In genomic region chr1:233268389-233269022, GRCh38 we compare ENCODE assay signal across 16 cellular contexts. TPM values are rescaled to one million over a fixed set of nuclear protein-coding genes. Genes with fewer than 3 reads are reported as not detected.
DNase-seq lines count a peak whose midpoint lies in the region; ATAC-seq and TF ChIP-seq lines count a peak whose summit lies in the region.
"Had no signal": no experiment of that assay in that cellular context is flagged by ENCODE, and none has a peak within 500 bp of the region (broad histone marks: within the 10 kb centered on the region; RNA-seq: fewer than 3 reads in every experiment).

No MANE protein-coding gene starts in this region.

- H3K4me3 ChIP-seq in GM23338: no peak overlapping the region
- H3K4me3 ChIP-seq in mesenchymal stem cell (ENCODE audit: insufficient read depth in 1 of 2, low read depth in 1 of 2, low read length in 2 of 2): no peak overlapping the region
- H3K4me3 ChIP-seq: BLaER1 treated with 17β-estradiol and CSF1 and Interleukin-3, amounts not matched to agents 10 nM and 100 nM had no signal

- no peak overlapping the region for H3K27ac Mint-ChIP-seq in activated CD4-positive, alpha-beta T cell treated with anti-CD3 and anti-CD28 coated beads for 36 hours
- H3K27ac Mint-ChIP-seq in GM23338: no peak overlapping the region
- H3K27ac Mint-ChIP-seq in activated T-helper 17 cell treated with anti-CD3 and anti-CD28 coated beads, Interleukin-2, amount 50 U/mL, for 72 hours: peak overlapping the region; percentile 25

- CTCF ChIA-PET in activated CD4-positive, alpha-beta T cell treated with anti-CD3 and anti-CD28 coated beads for 36 hours (lab: Charles Lee): no interaction called here

- peaks cover 29% of the 10 kb centered on the region for H3K4me1 Mint-ChIP-seq in activated CD4-positive, alpha-beta T cell treated with anti-CD3 and anti-CD28 coated beads for 36 hours
- H3K4me1 Mint-ChIP-seq in GM23338: peaks cover 19% of the 10 kb centered on the region
- peaks cover 13% of the 10 kb centered on the region for H3K4me1 Mint-ChIP-seq in activated T-helper 17 cell treated with anti-CD3 and anti-CD28 coated beads, Interleukin-2, amount 50 U/mL, for 72 hours

- H2BK5ac ChIP-seq in mesenchymal stem cell (ENCODE audit: low read depth, low read length, poor library complexity, severe bottlenecking): no peak overlapping the region

- peaks cover 99% of the 10 kb centered on the region for H3K79me2 ChIP-seq in GM23338 (replicated peaks; ENCODE audit: insufficient read depth)

- H4K8ac ChIP-seq in mesenchymal stem cell (ENCODE audit: low read length): no peak overlapping the region

- TF ChIP-seq CTCF in GM23338 (conservative IDR thresholded peaks at IDR 0.05; ENCODE audit: low read depth in 2 of 2): no peak

- H2AFZ ChIP-seq in GM23338 (no peak overlapping the region), mesenchymal stem cell (ENCODE audit: low read depth, low read length) (no peak overlapping the region)

- H3K9me3 Mint-ChIP-seq in activated CD4-positive, alpha-beta T cell treated with anti-CD3 and anti-CD28 coated beads for 36 hours (ENCODE audit: low read depth): no peaks in the 10 kb centered on the region
- H3K9me3 Mint-ChIP-seq in GM23338: no peaks in the 10 kb centered on the region
- no peaks in the 10 kb centered on the region for H3K9me3 Mint-ChIP-seq in activated T-helper 17 cell treated with anti-CD3 and anti-CD28 coated beads, Interleukin-2, amount 50 U/mL, for 72 hours

- DNase-seq in activated CD4-positive, alpha-beta T cell treated with anti-CD3 and anti-CD28 coated beads for 36 hours: peak; percentile 23
- DNase-seq in activated CD4-positive, alpha-beta T cell treated with anti-CD3 and anti-CD28 coated beads, Interleukin-2, amount 50 U/mL, for 1 hour: no peak
- DNase-seq in GM23338 (ENCODE audit: low spot score) (no peak), Ammon's horn (ENCODE audit: low spot score) (no peak), mesenchymal stem cell (no peak)
- DNase-seq: 8988T, Karpas-422, MM.1S, NCI-H187 treated with DMSO at 0.1 percent for 48 hours, NCI-H2171, NCI-H446 treated with DMSO at 0.1 percent for 48 hours, NCI-H748 treated with DMSO at 0.1 percent for 48 hours had no signal

- H2BK120ac ChIP-seq in mesenchymal stem cell (ENCODE audit: low read depth, low read length): no peak overlapping the region

- peak; percentile 75 for ATAC-seq in activated CD4-positive, alpha-beta T cell treated with anti-CD3 and anti-CD28 coated beads for 36 hours
- ATAC-seq in GM18870 (IDR thresholded peaks at IDR 0.05; ENCODE audit: unreplicated experiment) (peak; percentile 64), GM23338 (no peak), GM18909 (IDR thresholded peaks at IDR 0.05; ENCODE audit: poor library complexity, unreplicated experiment) (no peak)
- peak; percentile 77 for ATAC-seq in activated T-helper 17 cell treated with anti-CD3 and anti-CD28 coated beads, Interleukin-2, amount 50 U/mL, for 72 hours (replicated peaks)

- H3K4ac ChIP-seq in mesenchymal stem cell (ENCODE audit: low read depth in 1 of 2, low read length in 2 of 2): no peak overlapping the region

- H3K9me3 ChIP-seq in mesenchymal stem cell (ENCODE audit: control insufficient read depth, low read length): no peaks in the 10 kb centered on the region

- no peak overlapping the region for H2BK15ac ChIP-seq in mesenchymal stem cell (ENCODE audit: low read depth, poor library complexity, severe bottlenecking)

- H3K18ac ChIP-seq in mesenchymal stem cell (ENCODE audit: low read depth in 1 of 2, low read length in 2 of 2): no peak overlapping the region

- POLR2A ChIA-PET in activated CD4-positive, alpha-beta T cell treated with anti-CD3 and anti-CD28 coated beads for 36 hours (lab: Charles Lee): no interaction called here

- peaks cover 55% of the 10 kb centered on the region for H4K20me1 ChIP-seq in GM23338 (replicated peaks; ENCODE audit: insufficient read depth)
- H4K20me1 ChIP-seq: BLaER1 treated with 17β-estradiol and CSF1 and Interleukin-3, amounts not matched to agents 10 nM and 100 nM had no signal

- no peaks in the 10 kb centered on the region for H3K9me2 ChIP-seq in GM23338 (ENCODE audit: insufficient read depth)

- no peak overlapping the region for H3K9ac ChIP-seq in mesenchymal stem cell (ENCODE audit: low read length)
- H3K9ac ChIP-seq: BLaER1 treated with 17β-estradiol and CSF1 and Interleukin-3, amounts not matched to agents 10 nM and 100 nM had no signal

- no peak overlapping the region for H3K14ac ChIP-seq in mesenchymal stem cell (ENCODE audit: low read length in 2 of 2)

- peaks cover 7% of the 10 kb centered on the region; the same call in 1 of the 2 replicates for H3K36me3 ChIP-seq in GM23338 (ENCODE audit: insufficient read depth)
- H3K36me3 ChIP-seq in mesenchymal stem cell (ENCODE audit: control insufficient read depth in 1 of 2, insufficient read depth in 2 of 2, low read depth in 1 of 2, low read length in 2 of 2): peaks cover 0 to 7% of the 10 kb centered on the region in 2 experiments

- no peak overlapping the region for H3K4me2 ChIP-seq in GM23338
- no peak overlapping the region for H3K4me2 ChIP-seq in mesenchymal stem cell (ENCODE audit: low read length, poor library complexity, severe bottlenecking)

- H4K91ac ChIP-seq in mesenchymal stem cell (ENCODE audit: low read length): no peak overlapping the region

- intact Hi-C loops in activated CD4-positive, alpha-beta T cell treated with anti-CD3 and anti-CD28 coated beads for 36 hours (cut with DNase I, micrococcal nuclease): no loop called here

- no peak overlapping the region for H3K4me3 Mint-ChIP-seq in activated CD4-positive, alpha-beta T cell treated with anti-CD3 and anti-CD28 coated beads for 36 hours
- no peak overlapping the region for H3K4me3 Mint-ChIP-seq in GM23338
- no peak overlapping the region for H3K4me3 Mint-ChIP-seq in activated T-helper 17 cell treated with anti-CD3 and anti-CD28 coated beads, Interleukin-2, amount 50 U/mL, for 72 hours

- peaks cover 5% of the 10 kb centered on the region; the same call in 1 of the 2 replicates for H3K4me1 ChIP-seq in GM23338 (ENCODE audit: insufficient read depth)
- peaks cover 6% of the 10 kb centered on the region for H3K4me1 ChIP-seq in mesenchymal stem cell (ENCODE audit: control insufficient read depth, insufficient read depth, low read depth, low read length)

- no peak overlapping the region for H3K23ac ChIP-seq in mesenchymal stem cell (ENCODE audit: low read length in 2 of 2)

- no peak overlapping the region for H2BK12ac ChIP-seq in mesenchymal stem cell (ENCODE audit: low read length in 2 of 2)

- H3K27me3 ChIP-seq in GM23338 (ENCODE audit: insufficient read depth) (no peaks in the 10 kb centered on the region), mesenchymal stem cell (ENCODE audit: control insufficient read depth in 1 of 2, insufficient read depth in 1 of 2, low read length in 2 of 2) (no peaks in the 10 kb centered on the region)
- H3K27me3 ChIP-seq: BLaER1 treated with 17β-estradiol and CSF1 and Interleukin-3, amounts not matched to agents 10 nM and 100 nM had no signal

- 98% methylated on average over 2 of the region's 3 CpGs for WGBS in mesenchymal stem cell

- no peaks in the 10 kb centered on the region for H3K27me3 Mint-ChIP-seq in activated CD4-positive, alpha-beta T cell treated with anti-CD3 and anti-CD28 coated beads for 36 hours
- peaks cover 7% of the 10 kb centered on the region for H3K27me3 Mint-ChIP-seq in GM23338 (ENCODE audit: insufficient read depth, low read depth, poor library complexity)
- H3K27me3 Mint-ChIP-seq in activated T-helper 17 cell treated with anti-CD3 and anti-CD28 coated beads, Interleukin-2, amount 50 U/mL, for 72 hours: no peaks in the 10 kb centered on the region

- no peaks in the 10 kb centered on the region for H3F3A ChIP-seq in GM23338 (replicated peaks; ENCODE audit: low read depth)

- H3K79me1 ChIP-seq in mesenchymal stem cell (replicated peaks; ENCODE audit: low read length, poor library complexity, severe bottlenecking): peaks cover 39% of the 10 kb centered on the region

- H3K36me3 Mint-ChIP-seq in activated CD4-positive, alpha-beta T cell treated with anti-CD3 and anti-CD28 coated beads for 36 hours (ENCODE audit: low read depth): peaks cover 18% of the 10 kb centered on the region
- peaks cover 66% of the 10 kb centered on the region for H3K36me3 Mint-ChIP-seq in GM23338 (ENCODE audit: low read depth)
- H3K36me3 Mint-ChIP-seq in activated T-helper 17 cell treated with anti-CD3 and anti-CD28 coated beads, Interleukin-2, amount 50 U/mL, for 72 hours (ENCODE audit: low read depth): peaks cover 30% of the 10 kb centered on the region

- H2AK5ac ChIP-seq in mesenchymal stem cell (ENCODE audit: low read length, severe bottlenecking): no peak overlapping the region

- H3K27ac ChIP-seq in GM23338 (ENCODE audit: low read depth) (peak overlapping the region; percentile 77; the same call in 1 of the 2 replicates), mesenchymal stem cell (ENCODE audit: low read length, poor library complexity, severe bottlenecking) (no peak overlapping the region)
- H3K27ac ChIP-seq: BLaER1 treated with 17β-estradiol and CSF1 and Interleukin-3, amounts not matched to agents 10 nM and 100 nM had no signal

RNA-seq across cellular contexts. Expression of gene PCNX2, which starts 27.0 kb away (rescaled TPM):
- 10 to 100 TPM; 14.7 to 18.1 TPM for total RNA-seq in activated CD4-positive, alpha-beta T cell treated with anti-CD3 and anti-CD28 coated beads for 36 hours
- 61.2 and 88.3 TPM in 2 replicates for total RNA-seq in GM23338 (2014; rRNA removed; shearing (Covaris generic))
- polyA plus RNA-seq in GM23338 (2016; fragmentation: Nextera tagmentation; extraction: Ambion mirVana): 42.6 and 42.9 TPM in 2 replicates
- 10 to 100 TPM; 21.3 to 25.9 TPM for total RNA-seq in activated T-helper 17 cell treated with anti-CD3 and anti-CD28 coated beads, Interleukin-2, amount 50 U/mL, for 72 hours
- 16.2 TPM for polyA plus RNA-seq in mesenchymal stem cell (2013, experiment 1 of 2)
- polyA plus RNA-seq in mesenchymal stem cell (2013, experiment 2 of 2): 15.7 TPM

RNA-seq across cellular contexts. Expression of gene MAP3K21, which starts 59.0 kb away (rescaled TPM):
- total RNA-seq in activated CD4-positive, alpha-beta T cell treated with anti-CD3 and anti-CD28 coated beads for 36 hours: 1 to 10 TPM; 3.0 to 3.1 TPM
- 37.2 and 40.1 TPM in 2 replicates for total RNA-seq in GM23338 (2014; rRNA removed; shearing (Covaris generic))
- 11.1 and 11.7 TPM in 2 replicates for polyA plus RNA-seq in GM23338 (2016; fragmentation: Nextera tagmentation; extraction: Ambion mirVana)
- total RNA-seq in activated T-helper 17 cell treated with anti-CD3 and anti-CD28 coated beads, Interleukin-2, amount 50 U/mL, for 72 hours: 10 to 100 TPM in 1 of 2 donors, 1 to 10 TPM in 1; 7.3 to 17.7 TPM
- polyA plus RNA-seq in mesenchymal stem cell (2013, experiment 1 of 2): 0.32 TPM
- 0.29 TPM for polyA plus RNA-seq in mesenchymal stem cell (2013, experiment 2 of 2)

Comparison
In these comparisons a context has a peak if more than half of its experiments do, and no peak if none do; other contexts are left out.
1. ATAC-seq: peak in activated CD4-positive, alpha-beta T cell treated with anti-CD3 and anti-CD28 coated beads for 36 hours (single experiment), GM18870 (single experiment) and activated T-helper 17 cell treated with anti-CD3 and anti-CD28 coated beads, Interleukin-2, amount 50 U/mL, for 72 hours (single experiment); none in GM23338 (single experiment) and GM18909 (single experiment).